In genomic region chr5:95102687-95103086, GRCh38 we compare ENCODE assay signal across 11 cellular contexts.
A peak's percentile ranks its signal among the peaks of the same experiment; 100 is the strongest.
DNase-seq lines count a peak whose midpoint lies in the region; ATAC-seq and FAIRE-seq lines count a peak whose summit lies in the region.
"Had no signal": no experiment of that assay in that cellular context is flagged by ENCODE, and none has a peak within 500 bp of the region (broad histone marks: within the 10 kb centered on the region; RNA-seq: fewer than 3 reads in every experiment).

No MANE protein-coding gene starts in this region.

- ATAC-seq in GM18502 (IDR thresholded peaks at IDR 0.05; ENCODE audit: poor library complexity, unreplicated experiment), result peak; percentile 84
- ATAC-seq in GM19455 (IDR thresholded peaks at IDR 0.05; ENCODE audit: unreplicated experiment), result peak; percentile 73
- ATAC-seq in HG02798 (IDR thresholded peaks at IDR 0.05; ENCODE audit: poor library complexity, unreplicated experiment), result peak; percentile 95
- peak; percentile 97 for ATAC-seq in HG03460 (IDR thresholded peaks at IDR 0.05; ENCODE audit: unreplicated experiment)

- FAIRE-seq in HTR-8/SVneo (lab: Jason Lieb, UNC), result no peak
- FAIRE-seq: keratinocyte had no signal

- DNase-seq in AG20443 (ENCODE audit: low spot score), result no peak
- DNase-seq in HTR-8/SVneo (ENCODE audit: insufficient read length, low spot score), result no peak
- no peak for DNase-seq in stimulated activated naive CD4-positive, alpha-beta T cell treated with Interleukin-2 at 50 U/mL for 16 hours (lab: John Stamatoyannopoulos, UW)
- no peak for DNase-seq in NCI-H345 (lab: John Stamatoyannopoulos, UW)
- DNase-seq: foreskin fibroblast, testis had no signal
